Comparison of ENCODE assay signal across 8 cellular contexts in genomic region chr9:113622600-113623400, GRCh38.
DNase-seq lines count a peak whose midpoint lies in the region; ATAC-seq lines count a peak whose summit lies in the region.

No MANE protein-coding gene starts in this region.

- ATAC-seq in GM19395 (IDR thresholded peaks at IDR 0.05; ENCODE audit: unreplicated experiment) (peak; percentile 86), HG03439 (IDR thresholded peaks at IDR 0.05; ENCODE audit: unreplicated experiment) (peak; percentile 81)

- peak; percentile 62 for DNase-seq in G401 (ENCODE audit: low spot score)
- DNase-seq in activated CD8-positive, alpha-beta memory T cell treated with anti-CD3 and anti-CD28 coated beads for 48 hours (ENCODE audit: low read depth in 2 of 3, low spot score in 2 of 3), result peak in 2 of 3 experiments; percentile 47 to 61
- DNase-seq in iPS-NIHi11 (ENCODE audit: low spot score), result peak; percentile 87
- DNase-seq in stimulated activated CD8-positive, alpha-beta memory T cell treated with anti-CD3 and anti-CD28 coated beads, Interleukin-7, amount 100 ng/mL, for 48 hours (ENCODE audit: extremely low read depth in 1 of 2, low read depth in 1 of 2), result peak; percentile 55 to 89
- no peak for DNase-seq in SKM-1 treated with dmso at 0.1 percent for 144 hours (lab: John Stamatoyannopoulos, UW; ENCODE audit: unreplicated experiment)
- no peak for DNase-seq in Ammon's horn (ENCODE audit: low spot score)

- in situ Hi-C loops in G401 (cut with HindIII; ENCODE audit: low sequenced_read_pairs), result no loop called here

Comparison
In these comparisons a context has a peak if more than half of its experiments do, and no peak if none do; other contexts are left out.
1. DNase-seq: peak in G401 (single experiment), activated CD8-positive, alpha-beta memory T cell treated with anti-CD3 and anti-CD28 coated beads for 48 hours (2 of 3), iPS-NIHi11 (single experiment) and stimulated activated CD8-positive, alpha-beta memory T cell treated with anti-CD3 and anti-CD28 coated beads, Interleukin-7, amount 100 ng/mL, for 48 hours (2 of 2); none in SKM-1 treated with dmso at 0.1 percent for 144 hours (single experiment) and Ammon's horn (single experiment).